1 cellular context compared by ENCODE assay signal in the genomic region with DNA sequence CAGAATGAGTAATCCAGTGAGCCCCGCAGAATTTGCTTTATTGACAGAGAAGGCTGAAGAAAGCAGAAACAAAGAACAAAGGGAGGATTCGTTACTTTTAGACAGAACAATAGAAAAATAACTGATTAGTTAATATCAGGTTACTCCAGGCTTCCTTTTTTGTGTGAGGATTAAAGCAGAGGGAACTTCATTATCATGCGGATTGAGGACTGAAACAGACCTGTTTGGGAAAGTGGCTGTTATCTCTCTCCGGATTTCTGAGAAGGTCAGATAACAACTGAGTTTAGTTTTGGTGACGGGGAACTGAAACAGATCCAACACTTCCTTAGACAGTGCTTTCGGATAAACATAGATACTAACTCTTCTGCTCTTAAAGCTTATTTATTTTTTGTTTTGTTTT.
TF ChIP-seq lines count a peak whose summit lies in the region.

No MANE protein-coding gene starts in this region.

TF ChIP-seq in GM23338, 12 proteins besides CTCF, POLR2A, EP300 and RAD21 (continued from another document):
- no peak for TF ChIP-seq ZNF462 (CRISPR knock-in tag; IDR thresholded peaks at IDR 0.05)
- no peak for TF ChIP-seq STAT1 (IDR thresholded peaks at IDR 0.05; ENCODE audit: unreplicated experiment)
